In the genomic region with DNA sequence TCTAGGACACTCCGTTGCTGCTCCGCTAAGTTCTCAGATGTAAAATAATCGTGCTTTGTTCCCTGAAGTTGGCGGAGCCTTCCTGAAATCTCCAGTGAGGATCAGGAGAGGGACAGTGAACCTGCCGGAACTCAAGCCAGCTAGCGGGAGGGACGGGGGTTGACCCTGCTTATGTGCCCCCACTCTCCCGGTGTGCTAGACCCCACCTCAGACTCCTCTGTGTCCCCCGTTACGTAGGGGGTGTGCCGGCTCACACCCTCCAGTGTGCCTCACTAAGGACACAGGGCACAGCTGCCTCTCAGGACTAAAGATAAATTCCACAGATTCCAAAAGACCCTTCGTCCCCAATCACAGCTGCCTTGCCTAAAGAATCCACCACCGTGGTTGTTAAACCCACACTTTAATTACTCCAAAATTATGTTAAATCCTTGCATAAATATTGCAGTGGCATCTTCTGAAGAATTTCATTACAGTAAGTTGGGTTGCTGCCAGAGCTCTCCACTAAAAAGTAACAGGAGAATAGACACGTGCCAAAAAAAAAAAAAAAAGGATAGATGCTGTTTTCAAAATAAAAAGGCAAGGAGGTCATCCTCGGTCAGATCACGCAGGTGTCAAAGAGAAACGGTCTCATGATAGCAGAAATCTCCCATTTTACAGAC, we compare ENCODE assay signal across 26 cellular contexts.
DNase-seq lines count a peak whose midpoint lies in the region; ATAC-seq, FAIRE-seq and TF ChIP-seq lines count a peak whose summit lies in the region.
"Had no signal": no experiment of that assay in that cellular context is flagged by ENCODE, and none has a peak within 500 bp of the region (broad histone marks: within the 10 kb centered on the region; RNA-seq: fewer than 3 reads in every experiment).

No MANE protein-coding gene starts in this region.

- peaks cover 34% of the 10 kb centered on the region for H3K27me3 Mint-ChIP-seq in brain

- H3K4me1 ChIP-seq in right lobe of liver (no peaks in the 10 kb centered on the region), HepG2 (ENCODE audit: insufficient read depth, low read length) (no peaks in the 10 kb centered on the region)
- H3K4me1 ChIP-seq: lower lobe of right lung, Peyer's patch, SJSA1 had no signal

- H3K36me3 ChIP-seq in right lobe of liver (no peaks in the 10 kb centered on the region), HepG2 (replicated peaks in 1 of 2; ENCODE audit: control insufficient read depth in 1 of 2, insufficient read depth in 2 of 2, low read length in 2 of 2) (no peaks in the 10 kb centered on the region), neural cell (ENCODE audit: insufficient read depth, low read length) (no peaks in the 10 kb centered on the region)
- H3K36me3 ChIP-seq: esophagus squamous epithelium, gastroesophageal sphincter, lower lobe of right lung, Peyer's patch, SJSA1 had no signal

- no peak overlapping the region for H3K4me2 ChIP-seq in HepG2 (ENCODE audit: low read depth, low read length)
- H3K4me2 ChIP-seq in neural cell (ENCODE audit: low read length) = peak overlapping the region; percentile 29

- ATAC-seq in right lobe of liver (no peak), HepG2 (no peak)
- ATAC-seq: gastroesophageal sphincter, lower lobe of right lung, T-helper 17 cell had no signal

- CTCF ChIA-PET in HepG2 (lab: Yijun Ruan, JAX; ENCODE audit: low intra/inter-chr PET ratio, low total read pairs) = no interaction called here

- TF ChIP-seq RAD21 in HepG2 (CRISPR knock-in tag; IDR thresholded peaks at IDR 0.05) = no peak
- no peak for TF ChIP-seq RAD21 in neural cell (conservative IDR thresholded peaks at IDR 0.05)

- H3K4me3 ChIP-seq in right lobe of liver (no peak overlapping the region), HepG2 (replicated peaks in 1 of 3; ENCODE audit: insufficient read depth in 1 of 3, low read depth in 2 of 3, low read length in 3 of 3) (no peak overlapping the region), neural cell (ENCODE audit: low read length) (peak overlapping the region; percentile 50)
- H3K4me3 ChIP-seq: gastroesophageal sphincter, lower lobe of right lung, Peyer's patch, SJSA1 had no signal

- intact Hi-C loops in right lobe of liver (cut with DNase I) (no loop called here), HepG2 (cut with micrococcal nuclease; ENCODE audit: unreplicated experiment) (no loop called here)

- peaks cover 40% of the 10 kb centered on the region for H3K4me1 Mint-ChIP-seq in brain

- H3K9ac ChIP-seq in HepG2 (ENCODE audit: insufficient read depth, low read depth, low read length) (no peak overlapping the region), neural cell (ENCODE audit: low read length) (peak overlapping the region; percentile 48)

- no peaks in the 10 kb centered on the region for H3K9me3 Mint-ChIP-seq in brain
- H3K9me3 Mint-ChIP-seq: activated naive CD8-positive, alpha-beta T cell treated with anti-CD3 and anti-CD28 coated beads, Interleukin-2, amount 10 ng/mL, durations not matched to agents 7 days and 5 days had no signal

- no peak overlapping the region for H3K27ac ChIP-seq in right lobe of liver
- H3K27ac ChIP-seq in HepG2 (ENCODE audit: extremely low read length, insufficient read depth, low read length) = no peak overlapping the region
- peak overlapping the region; percentile 60 for H3K27ac ChIP-seq in neural cell (ENCODE audit: low read length)
- H3K27ac ChIP-seq: esophagus squamous epithelium, gastroesophageal sphincter, lower lobe of right lung, Peyer's patch, SJSA1 had no signal

- TF ChIP-seq EP300 in HepG2 (IDR thresholded peaks at IDR 0.05; ENCODE audit: low read depth in 2 of 2, low read length in 2 of 2) (no peak), HepG2 (CRISPR knock-in tag; IDR thresholded peaks at IDR 0.05; ENCODE audit: borderline replicate concordance) (no peak), neural cell (conservative IDR thresholded peaks at IDR 0.05; ENCODE audit: poor library complexity, severe bottlenecking) (no peak)

- H2AFZ ChIP-seq in HepG2 (ENCODE audit: low read length) (no peak overlapping the region), neural cell (ENCODE audit: low read depth, low read length) (no peak overlapping the region)

- H4K20me1 ChIP-seq in HepG2 (ENCODE audit: insufficient read depth, low read length) (no peaks in the 10 kb centered on the region), neural cell (ENCODE audit: insufficient read depth) (no peaks in the 10 kb centered on the region)

- no peaks in the 10 kb centered on the region for H3K27me3 ChIP-seq in right lobe of liver
- peaks cover 7 to 42% of the 10 kb centered on the region in 2 experiments; a peak in 3 of 5 replicates for H3K27me3 ChIP-seq in HepG2 (ENCODE audit: control insufficient read depth in 1 of 2, insufficient read depth in 2 of 2, low read length in 2 of 2)
- H3K27me3 ChIP-seq in neural cell (ENCODE audit: insufficient read depth, low read depth, low read length) = peaks cover 11% of the 10 kb centered on the region
- H3K27me3 ChIP-seq: SJSA1 had no signal

- no peaks in the 10 kb centered on the region for H3K79me2 ChIP-seq in HepG2 (ENCODE audit: insufficient read depth, low read length)
- no peaks in the 10 kb centered on the region for H3K79me2 ChIP-seq in neural cell (replicated peaks; ENCODE audit: insufficient read depth, low read length)

- WGBS in right lobe of liver (ENCODE audit: insufficient coverage, low coverage, low lambda C conversion rate, missing lambda C conversion rate) = 27% methylated on average over 10 of the region's 17 CpGs
- WGBS in HepG2 (ENCODE audit: low lambda C conversion rate) = 20% methylated on average over 16 of the region's 17 CpGs

- no peaks in the 10 kb centered on the region for H3F3A ChIP-seq in neural cell (ENCODE audit: insufficient read depth, low read length, poor library complexity, severe bottlenecking)

- no TSS peak for BruUV-seq in HepG2 (replicated peaks; lab: Mats Ljungman, UMichigan)

- in situ Hi-C loops in HepG2 (cut with HindIII; ENCODE audit: extremely low pct_ligation_motif_present, low pct_unique_long_range_greater_than_20kb) = no loop called here

- H3K36me3 Mint-ChIP-seq in brain = no peaks in the 10 kb centered on the region
- H3K36me3 Mint-ChIP-seq: activated naive CD8-positive, alpha-beta T cell treated with anti-CD3 and anti-CD28 coated beads, Interleukin-2, amount 10 ng/mL, durations not matched to agents 7 days and 5 days; CD14-positive monocyte had no signal

- peak overlapping the region in 4 of 5 experiments; percentile 2 to 85 (median 47) for H3K27ac Mint-ChIP-seq in brain
- H3K27ac Mint-ChIP-seq: activated naive CD8-positive, alpha-beta T cell treated with anti-CD3 and anti-CD28 coated beads, Interleukin-2, amount 10 ng/mL, durations not matched to agents 7 days and 5 days; CD14-positive monocyte had no signal

- no peak for TF ChIP-seq CTCF in right lobe of liver (IDR thresholded peaks at IDR 0.05)
- no peak for TF ChIP-seq CTCF in HepG2 (CRISPR knock-in tag; IDR thresholded peaks at IDR 0.05)
- TF ChIP-seq CTCF in brain (conservative IDR thresholded peaks at IDR 0.05) = no peak
- no peak for TF ChIP-seq CTCF in neural cell (IDR thresholded peaks at IDR 0.05; ENCODE audit: poor library complexity, severe bottlenecking)

- peak in 2 of 3 donors; percentile 24 to 33 for DNase-seq in right lobe of liver
- DNase-seq in HepG2 (ENCODE audit: low spot score) = no peak
- DNase-seq in NCI-H510A treated with DMSO at 0.1 percent for 48 hours (lab: John Stamatoyannopoulos, UW) = no peak
- DNase-seq in NCI-H2196 treated with DMSO at 0.1 percent for 48 hours (lab: John Stamatoyannopoulos, UW; ENCODE audit: unreplicated experiment) = no peak
- no peak for DNase-seq in NCI-H446 treated with DMSO at 0.1 percent for 48 hours (lab: John Stamatoyannopoulos, UW)
- DNase-seq: activated CD4-positive, alpha-beta T cell treated with anti-CD3 and anti-CD28 coated beads, Interleukin-2, amount 50 U/mL, for 1 hour; activated CD8-positive, alpha-beta memory T cell treated with anti-CD3 and anti-CD28 coated beads, Interleukin-2, amount 50 U/mL, for 4 hours; activated effector memory CD4-positive, alpha-beta T cell treated with Interleukin-2 at 50 U/mL for 16 hours; activated naive CD8-positive, alpha-beta T cell treated with anti-CD3 and anti-CD28 coated beads, Interleukin-2, amount 10 ng/mL, durations not matched to agents 7 days and 5 days; effector memory CD4-positive, alpha-beta T cell; esophagus squamous epithelium; H7; KBM-7; kidney; lower lobe of right lung; NCI-H1694; NCI-H446; nucleus accumbens; T-helper 17 cell had no signal

- H3K9me3 ChIP-seq in right lobe of liver (no peaks in the 10 kb centered on the region), HepG2 (ENCODE audit: low read length) (no peaks in the 10 kb centered on the region), neural cell (ENCODE audit: low read length) (no peaks in the 10 kb centered on the region)
- H3K9me3 ChIP-seq: esophagus squamous epithelium, gastroesophageal sphincter, lower lobe of right lung, Peyer's patch, SJSA1 had no signal

- no peak for TF ChIP-seq POLR2A in right lobe of liver (IDR thresholded peaks at IDR 0.05)
- no peak for TF ChIP-seq POLR2A in HepG2 (IDR thresholded peaks at IDR 0.05; ENCODE audit: insufficient read depth in 1 of 2, low read depth in 2 of 2, low read length in 2 of 2)

- POLR2A ChIA-PET in HepG2 (lab: Yijun Ruan, JAX) = no interaction called here

- FAIRE-seq in HepG2 (lab: Jason Lieb, UNC) = no peak
- FAIRE-seq: D721Med, kidney had no signal

- H3K9me2 ChIP-seq in neural cell (ENCODE audit: insufficient read depth, low read length) = no peaks in the 10 kb centered on the region

- peak overlapping the region; percentile 51 to 81 (median 62) for H3K4me3 Mint-ChIP-seq in brain
- H3K4me3 Mint-ChIP-seq: activated naive CD8-positive, alpha-beta T cell treated with anti-CD3 and anti-CD28 coated beads, Interleukin-2, amount 10 ng/mL, durations not matched to agents 7 days and 5 days; T-helper 17 cell had no signal

TF ChIP-seq in HepG2, 621 proteins besides CTCF, POLR2A, EP300 and RAD21 (continues in another document):
- no peak for TF ChIP-seq ZNF850 (CRISPR knock-in tag; conservative IDR thresholded peaks at IDR 0.05)
- TF ChIP-seq NRL (CRISPR knock-in tag; IDR thresholded peaks at IDR 0.05; ENCODE audit: borderline replicate concordance) = no peak
- no peak for TF ChIP-seq SNRNP70 (IDR thresholded peaks at IDR 0.05; ENCODE audit: low read depth, low read length)

TF ChIP-seq in neural cell, 6 proteins besides CTCF, POLR2A, EP300 and RAD21 (continues in another document):
- TF ChIP-seq SMC3 (conservative IDR thresholded peaks at IDR 0.05; ENCODE audit: poor library complexity) (no peak), POLR2AphosphoS5 (IDR thresholded peaks at IDR 0.05) (no peak), TAF1 (IDR thresholded peaks at IDR 0.05; ENCODE audit: low read depth) (no peak)

Comparison
In these comparisons a context has a peak if more than half of its experiments do, and no peak if none do; other contexts are left out.
1. DNase-seq: peak in right lobe of liver (2 of 3); none in HepG2 (single experiment), NCI-H510A treated with DMSO at 0.1 percent for 48 hours (single experiment), NCI-H2196 treated with DMSO at 0.1 percent for 48 hours (single experiment) and NCI-H446 treated with DMSO at 0.1 percent for 48 hours (single experiment).